Comparison of ENCODE assay signal across 8 cellular contexts in the genomic region with DNA sequence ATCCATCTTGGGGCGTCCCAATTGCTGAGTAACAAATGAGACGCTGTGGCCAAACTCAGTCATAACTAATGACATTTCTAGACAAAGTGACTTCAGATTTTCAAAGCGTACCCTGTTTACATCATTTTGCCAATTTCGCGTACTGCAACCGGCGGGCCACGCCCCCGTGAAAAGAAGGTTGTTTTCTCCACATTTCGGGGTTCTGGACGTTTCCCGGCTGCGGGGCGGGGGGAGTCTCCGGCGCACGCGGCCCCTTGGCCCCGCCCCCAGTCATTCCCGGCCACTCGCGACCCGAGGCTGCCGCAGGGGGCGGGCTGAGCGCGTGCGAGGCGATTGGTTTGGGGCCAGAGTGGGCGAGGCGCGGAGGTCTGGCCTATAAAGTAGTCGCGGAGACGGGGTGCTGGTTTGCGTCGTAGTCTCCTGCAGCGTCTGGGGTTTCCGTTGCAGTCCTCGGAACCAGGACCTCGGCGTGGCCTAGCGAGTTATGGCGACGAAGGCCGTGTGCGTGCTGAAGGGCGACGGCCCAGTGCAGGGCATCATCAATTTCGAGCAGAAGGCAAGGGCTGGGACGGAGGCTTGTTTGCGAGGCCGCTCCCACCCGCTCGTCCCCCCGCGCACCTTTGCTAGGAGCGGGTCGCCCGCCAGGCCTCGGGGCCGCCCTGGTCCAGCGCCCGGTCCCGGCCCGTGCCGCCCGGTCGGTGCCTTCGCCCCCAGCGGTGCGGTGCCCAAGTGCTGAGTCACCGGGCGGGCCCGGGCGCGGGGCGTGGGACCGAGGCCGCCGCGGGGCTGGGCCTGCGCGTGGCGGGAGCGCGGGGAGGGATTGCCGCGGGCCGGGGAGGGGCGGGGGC. TPM values are rescaled to one million over a fixed set of nuclear protein-coding genes. Genes with fewer than 3 reads are reported as not detected.
DNase-seq lines count a peak whose midpoint lies in the region; ATAC-seq and TF ChIP-seq lines count a peak whose summit lies in the region.

A gene (plus strand): TSS at position 408 of the 848 bp plus-strand sequence. CDS start 77 bp downstream, at position 485.

- H3K9me3 ChIP-seq in Panc1 (ENCODE audit: control insufficient read depth, insufficient read depth, low read depth, low read length) = no peaks in the 10 kb centered on the region
- no peaks in the 10 kb centered on the region for H3K9me3 ChIP-seq in muscle layer of colon (ENCODE audit: low read length)

- intact Hi-C loops in Panc1 (cut with micrococcal nuclease; ENCODE audit: unreplicated experiment) = no loop called here

- in situ Hi-C loops in Panc1 (cut with HindIII; ENCODE audit: low pct_unique_long_range_greater_than_20kb, low sequenced_read_pairs) = no loop called here

- H3K36me3 ChIP-seq in KMS-11 (ENCODE audit: insufficient read depth) = peaks cover 9% of the 10 kb centered on the region; the same call in 1 of the 2 replicates
- H3K36me3 ChIP-seq in Panc1 (ENCODE audit: control insufficient read depth, insufficient read depth, low read length) = peaks cover 4% of the 10 kb centered on the region
- H3K36me3 ChIP-seq in muscle layer of colon (ENCODE audit: insufficient read depth, low read length) = peaks cover 18% of the 10 kb centered on the region

- H3K27ac ChIP-seq in KMS-11 = peak within 1 kb of the TSS; percentile 63
- H3K27ac ChIP-seq in Panc1 (ENCODE audit: low read length) = peak within 1 kb of the TSS; percentile 89
- H3K27ac ChIP-seq in muscle layer of colon (ENCODE audit: low read depth, low read length) = peak within 1 kb of the TSS; percentile 84

- H3K36me3 Mint-ChIP-seq in activated T-cell treated with anti-CD3 and anti-CD28 coated beads, Interleukin-2, amount 50 U/mL, for 4 hours (ENCODE audit: insufficient read depth) = peaks cover 19% of the 10 kb centered on the region

- H3K4me3 ChIP-seq in KMS-11 (IDR thresholded peaks at IDR 0.05; ENCODE audit: insufficient read depth, low read depth, low read length) (no peak within 1 kb of the TSS), Panc1 (ENCODE audit: low read depth in 2 of 2, low read length in 2 of 2) (peak within 1 kb of the TSS; percentile 83 to 92), muscle layer of colon (ENCODE audit: low read depth in 1 of 2, low read length in 2 of 2) (peak within 1 kb of the TSS; percentile 72 to 84)

- H3K79me2 ChIP-seq in KMS-11 (ENCODE audit: insufficient read depth, low read depth) = peaks cover 46% of the 10 kb centered on the region

- H4K20me1 ChIP-seq in KMS-11 (ENCODE audit: insufficient read depth) = peaks cover 25% of the 10 kb centered on the region

- peak within 1 kb of the TSS; percentile 80 for H2AFZ ChIP-seq in KMS-11 (ENCODE audit: low read depth)

- TF ChIP-seq CTCF in KMS-11 (conservative IDR thresholded peaks at IDR 0.05; ENCODE audit: low read depth, low read length) (0 out of 2 replicates have a peak, but pooled peaks have one; percentile 15), Panc1 (IDR thresholded peaks at IDR 0.05) (no peak)

- H3K4me2 ChIP-seq in KMS-11 = peak within 1 kb of the TSS; percentile 91

- H3K4me1 Mint-ChIP-seq in activated T-cell treated with anti-CD3 and anti-CD28 coated beads, Interleukin-2, amount 50 U/mL, for 4 hours (ENCODE audit: low read depth) = peaks cover 69% of the 10 kb centered on the region

- CTCF ChIA-PET in Panc1 (lab: Charles Lee) = no interaction called here

- H3K4me3 Mint-ChIP-seq in activated T-cell treated with anti-CD3 and anti-CD28 coated beads, Interleukin-2, amount 50 U/mL, for 4 hours = peak within 1 kb of the TSS; percentile 98

- ATAC-seq in GM21786 (IDR thresholded peaks at IDR 0.05; ENCODE audit: unreplicated experiment) (peak; percentile 94), Panc1 (peak; percentile 96), esophagus mucosa (peak; percentile 96)
- ATAC-seq in activated T-cell treated with anti-CD3 and anti-CD28 coated beads, Interleukin-2, amount 50 U/mL, for 4 hours = peak; percentile 92 to 94

- no peaks in the 10 kb centered on the region for H3K9me3 Mint-ChIP-seq in activated T-cell treated with anti-CD3 and anti-CD28 coated beads, Interleukin-2, amount 50 U/mL, for 4 hours

- POLR2A ChIA-PET in Panc1 (lab: Charles Lee) = no interaction called here

- no TSS peak for BruUV-seq in Panc1 (replicated peaks; lab: Mats Ljungman, UMichigan)

- H3K27me3 ChIP-seq in KMS-11 (ENCODE audit: insufficient read depth, low read depth) = no peaks in the 10 kb centered on the region
- no peaks in the 10 kb centered on the region for H3K27me3 ChIP-seq in Panc1 (ENCODE audit: control insufficient read depth, insufficient read depth, low read length)
- H3K27me3 ChIP-seq in muscle layer of colon (ENCODE audit: control insufficient read depth in 1 of 2, insufficient read depth in 2 of 2, low read length in 2 of 2) = no peaks in the 10 kb centered on the region

- no peaks in the 10 kb centered on the region for H3K27me3 Mint-ChIP-seq in activated T-cell treated with anti-CD3 and anti-CD28 coated beads, Interleukin-2, amount 50 U/mL, for 4 hours (ENCODE audit: low read depth)

- H3K9ac ChIP-seq in KMS-11 (peak within 1 kb of the TSS; percentile 85), muscle layer of colon (ENCODE audit: low read length) (peak within 1 kb of the TSS; percentile 71)

- DNase-seq in DMS79 treated with DMSO at 0.1 percent for 48 hours (lab: John Stamatoyannopoulos, UW) = peak; percentile 88
- peak; percentile 36 for DNase-seq in Panc1 (ENCODE audit: low read depth, low spot score)
- DNase-seq in activated T-cell treated with anti-CD3 and anti-CD28 coated beads, Interleukin-2, amount 50 U/mL, for 4 hours = peak; percentile 97
- DNase-seq in stimulated activated CD8-positive, alpha-beta memory T cell treated with anti-CD3 and anti-CD28 coated beads, Interleukin-7, amount 100 ng/mL, for 1 hour (ENCODE audit: low read depth in 2 of 2) = peak; percentile 87 to 92

- peaks cover 37% of the 10 kb centered on the region for H3K4me1 ChIP-seq in KMS-11 (ENCODE audit: low read depth, poor library complexity, severe bottlenecking)
- H3K4me1 ChIP-seq in Panc1 (ENCODE audit: control insufficient read depth, insufficient read depth, low read length) = peaks cover 17% of the 10 kb centered on the region
- peaks cover 18% of the 10 kb centered on the region for H3K4me1 ChIP-seq in muscle layer of colon (ENCODE audit: insufficient read depth, low read length)

RNA-seq across cellular contexts. Expression of the gene that starts here (rescaled TPM):
- 221 TPM for total RNA-seq in Panc1 (2021; ENCODE audit: unreplicated experiment)
- 315 TPM for polyA plus RNA-seq in Panc1 (2012; ENCODE audit: insufficient read length)
- total RNA-seq in activated T-cell treated with anti-CD3 and anti-CD28 coated beads, Interleukin-2, amount 50 U/mL, for 4 hours = 100 to 1,000 TPM; 284 to 308 (median 295) TPM
- 167 TPM for total RNA-seq in esophagus mucosa

Comparison
In these comparisons a context has a peak if more than half of its experiments do, and no peak if none do; other contexts are left out.
1. DNase-seq: peak in every context shown above with its lines; median percentile 97 in activated T-cell treated with anti-CD3 and anti-CD28 coated beads, Interleukin-2, amount 50 U/mL, for 4 hours; 90 in stimulated activated CD8-positive, alpha-beta memory T cell treated with anti-CD3 and anti-CD28 coated beads, Interleukin-7, amount 100 ng/mL, for 1 hour; 88 in DMS79 treated with DMSO at 0.1 percent for 48 hours; 36 in Panc1.